Comparison of ENCODE assay signal across 9 cellular contexts in genomic region chr2:8676915-8677645, GRCh38. TPM values are rescaled to one million over a fixed set of nuclear protein-coding genes. Genes with fewer than 3 reads are reported as not detected.
DNase-seq lines count a peak whose midpoint lies in the region; ATAC-seq and TF ChIP-seq lines count a peak whose summit lies in the region.
"Had no signal": no experiment of that assay in that cellular context is flagged by ENCODE, and none has a peak within 500 bp of the region (broad histone marks: within the 10 kb centered on the region; RNA-seq: fewer than 3 reads in every experiment).

No MANE protein-coding gene starts in this region.

- H3K4me2 ChIP-seq in IMR-90 (ENCODE audit: low read depth, low read length), result peak overlapping the region; percentile 80

- no peak for ATAC-seq in IMR-90 (ENCODE audit: low read depth)
- ATAC-seq in central memory CD8-positive, alpha-beta T cell (replicated peaks; ENCODE audit: extremely low read depth, poor library complexity, severe bottlenecking), result no peak
- no peak for ATAC-seq in upper lobe of right lung

- H3K27ac Mint-ChIP-seq in central memory CD8-positive, alpha-beta T cell (ENCODE audit: low read depth), result no peak overlapping the region

- H3K36me3 ChIP-seq in BE2C, result no peaks in the 10 kb centered on the region
- no peaks in the 10 kb centered on the region for H3K36me3 ChIP-seq in IMR-90 (ENCODE audit: control insufficient read depth, insufficient read depth, low read length)
- H3K36me3 ChIP-seq in upper lobe of right lung, result no peaks in the 10 kb centered on the region
- H3K36me3 ChIP-seq: HAP-1 had no signal

- H3K56ac ChIP-seq in IMR-90 (ENCODE audit: extremely low read depth, insufficient read depth, low read length), result peak overlapping the region; percentile 79

- H3K27me3 ChIP-seq in BE2C (no peaks in the 10 kb centered on the region), IMR-90 (ENCODE audit: control insufficient read depth, insufficient read depth, low read length) (no peaks in the 10 kb centered on the region), upper lobe of right lung (no peaks in the 10 kb centered on the region)

- H3K9me3 ChIP-seq in BE2C, result no peaks in the 10 kb centered on the region
- peaks cover 4% of the 10 kb centered on the region for H3K9me3 ChIP-seq in IMR-90 (ENCODE audit: control insufficient read depth, insufficient read depth, low read length)
- H3K9me3 ChIP-seq in upper lobe of right lung, result peaks cover 3% of the 10 kb centered on the region

- peak overlapping the region; percentile 25 for H3K18ac ChIP-seq in IMR-90 (ENCODE audit: low read depth, low read length)

- peak overlapping the region; percentile 58 for H3K4me3 ChIP-seq in BE2C (ENCODE audit: low read depth, low read length)
- H3K4me3 ChIP-seq in IMR-90 (ENCODE audit: insufficient read depth, low read depth, low read length), result peak overlapping the region; percentile 7
- peak overlapping the region; percentile 63 for H3K4me3 ChIP-seq in upper lobe of right lung

- BruUV-seq in IMR-90 (replicated peaks; lab: Mats Ljungman, UMichigan), result no TSS peak

- H3K36me3 Mint-ChIP-seq in central memory CD8-positive, alpha-beta T cell (ENCODE audit: insufficient read depth), result peaks cover 26% of the 10 kb centered on the region

- no peaks in the 10 kb centered on the region for H3K27me3 Mint-ChIP-seq in central memory CD8-positive, alpha-beta T cell

- WGBS in IMR-90 (ENCODE audit: extremely low coverage in 2 of 2, insufficient read length in 1 of 2), 2 experiments, result no CpG with 5 or more reads among the region's 35 CpGs

- peak overlapping the region; percentile 83 for H4K91ac ChIP-seq in IMR-90 (ENCODE audit: insufficient read depth, low read depth, low read length)

- POLR2A ChIA-PET in IMR-90 (lab: Charles Lee; ENCODE audit: unreplicated experiment) (no interaction called here), RWPE1 (lab: Yijun Ruan, JAX; ENCODE audit: low non-redundant PET) (no interaction called here)

- H2BK120ac ChIP-seq in IMR-90 (ENCODE audit: low read depth, low read length), result peak overlapping the region; percentile 92

- dilution Hi-C loops in IMR-90 (cut with HindIII; ENCODE audit: low sequenced_read_pairs, unreplicated experiment), result no loop called here

- peak overlapping the region; percentile 59 for H3K14ac ChIP-seq in IMR-90 (replicated peaks; ENCODE audit: low read depth, low read length)

- intact Hi-C loops in IMR-90 (cut with micrococcal nuclease), result loop anchor here (2.0 kb wide), 1 partner anchor 134 kb away; no protein-coding TSS in a partner anchor
- intact Hi-C loops in upper lobe of right lung (cut with DNase I), result no loop called here

- H2AK9ac ChIP-seq in IMR-90 (replicated peaks; ENCODE audit: low read depth, low read length, poor library complexity), result peak overlapping the region; percentile 59

- peak overlapping the region; percentile 41; the same call in 1 of the 2 replicates for H3K23ac ChIP-seq in IMR-90 (ENCODE audit: low read depth, low read length)

- no peak for TF ChIP-seq POLR2A in IMR-90 (IDR thresholded peaks at IDR 0.05; ENCODE audit: low read depth, low read length)

- peaks cover 29% of the 10 kb centered on the region for H3K4me1 Mint-ChIP-seq in central memory CD8-positive, alpha-beta T cell

- peaks cover 2% of the 10 kb centered on the region; the same call in 1 of the 2 replicates for H4K20me1 ChIP-seq in IMR-90 (ENCODE audit: insufficient read depth, low read length)

- TF ChIP-seq CTCF in BE2C (IDR thresholded peaks at IDR 0.05; ENCODE audit: low read depth, low read length) (no peak), IMR-90 (conservative IDR thresholded peaks at IDR 0.05; ENCODE audit: low read depth, low read length) (no peak), upper lobe of right lung (IDR thresholded peaks at IDR 0.05) (no peak), GM10266 (IDR thresholded peaks at IDR 0.05; ENCODE audit: control insufficient read depth, insufficient read depth, low read depth, missing control alignments) (no peak), RWPE1 (conservative IDR thresholded peaks at IDR 0.05; ENCODE audit: low read depth) (no peak)

- DNase-seq in BE2C, result peak; percentile 34
- peak; percentile 9 for DNase-seq in IMR-90
- DNase-seq in central memory CD8-positive, alpha-beta T cell (ENCODE audit: low spot score in 2 of 2), result no peak
- DNase-seq in medulla oblongata (ENCODE audit: extremely low spot score), result peak; percentile 34
- DNase-seq in upper lobe of right lung, result no peak
- no peak for DNase-seq in cerebellar nuclear complex (lab: John Stamatoyannopoulos, UW)
- no peak for DNase-seq in GM10266 (ENCODE audit: extremely low spot score)
- no peak for DNase-seq in RWPE1 (ENCODE audit: low spot score)

- H3K4me1 ChIP-seq in BE2C (no peaks in the 10 kb centered on the region; the same call in none of the 2 replicates), IMR-90 (ENCODE audit: control insufficient read depth, insufficient read depth, low read length) (peaks cover 14% of the 10 kb centered on the region), upper lobe of right lung (peaks cover 37% of the 10 kb centered on the region)

- H2BK20ac ChIP-seq in IMR-90 (ENCODE audit: low read depth, low read length), result peak overlapping the region; percentile 45; the same call in 1 of the 2 replicates

- CTCF ChIA-PET in IMR-90 (lab: Yijun Ruan, JAX) (no interaction called here), RWPE1 (lab: Yijun Ruan, JAX) (interaction anchor here (0.6 kb wide), 1 partner anchor 927 kb away, joined by 3 read pairs; no protein-coding TSS in a partner anchor)

- peaks cover 13% of the 10 kb centered on the region for H3K9me3 Mint-ChIP-seq in central memory CD8-positive, alpha-beta T cell

- H2BK5ac ChIP-seq in IMR-90 (ENCODE audit: low read depth, low read length, poor library complexity, severe bottlenecking), result peak overlapping the region; percentile 55

- no peak for TF ChIP-seq RAD21 in IMR-90 (IDR thresholded peaks at IDR 0.05; ENCODE audit: low read length)

- in situ Hi-C loops in IMR-90 (cut with MboI; ENCODE audit: low sequenced_read_pairs), result loop anchor here (10.0 to 25.0 kb wide), 4 partner anchors 132 to 1565 kb away; no protein-coding TSS in a partner anchor

- peak overlapping the region; percentile 41; the same call in 2 of the 3 replicates for H2BK15ac ChIP-seq in IMR-90 (ENCODE audit: low read depth, low read length)

- peak overlapping the region; percentile 45 for H4K5ac ChIP-seq in IMR-90 (ENCODE audit: low read depth, low read length)

- H4K8ac ChIP-seq in IMR-90 (ENCODE audit: low read depth in 2 of 2, low read length in 2 of 2), result peak overlapping the region; percentile 44 to 70

- H3K4me3 Mint-ChIP-seq in central memory CD8-positive, alpha-beta T cell, result peak overlapping the region; percentile 98

- peak overlapping the region; percentile 74 for H3K4ac ChIP-seq in IMR-90 (ENCODE audit: low read depth, low read length)

- no peaks in the 10 kb centered on the region for H3K9me1 ChIP-seq in IMR-90 (ENCODE audit: insufficient read depth, low read length)

- H3K27ac ChIP-seq in IMR-90 (ENCODE audit: insufficient read depth, low read length), result peak overlapping the region; percentile 66
- peak overlapping the region; percentile 98 for H3K27ac ChIP-seq in upper lobe of right lung
- no peak overlapping the region for H3K27ac ChIP-seq in RWPE1

- no peak overlapping the region; the same call in 1 of the 2 replicates for H2AK5ac ChIP-seq in IMR-90 (ENCODE audit: low read depth, low read length)

- H3K9ac ChIP-seq in IMR-90 (ENCODE audit: low read depth, low read length), result peak overlapping the region; percentile 61

- H3K79me1 ChIP-seq in IMR-90 (ENCODE audit: low read depth in 1 of 2, low read length in 2 of 2), result peaks cover 0 to 6% of the 10 kb centered on the region in 2 experiments; a peak in 1 of 4 replicates

- H2AFZ ChIP-seq in IMR-90 (replicated peaks; ENCODE audit: low read length, poor library complexity), result peak overlapping the region; percentile 89

TF ChIP-seq in IMR-90, 13 proteins besides CTCF, POLR2A, EP300 and RAD21:
- TF ChIP-seq NFE2L2 (IDR thresholded peaks at IDR 0.05; ENCODE audit: low read depth, low read length), result no peak

RNA-seq across cellular contexts. Expression of gene ID2, which starts 4.8 kb away (rescaled TPM):
- 210 TPM for polyA plus RNA-seq in BE2C (2012; ENCODE audit: insufficient read depth, insufficient read length, low read depth)
- total RNA-seq in IMR-90 (2012; rRNA removed) (389 and 431 TPM in 2 replicates), upper lobe of right lung (99.5 TPM)
- polyA plus RNA-seq in IMR-90 (2012; rRNA removed), result 264 and 399 TPM in 2 replicates
- 1,308 and 1,433 TPM in 2 replicates for polyA plus RNA-seq in IMR-90 (2012; cell fraction: cytosol; rRNA removed)
- polyA plus RNA-seq in IMR-90 (2012; cell fraction: nucleus; rRNA removed; ENCODE audit: low replicate concordance), result 1,141 and 1,720 TPM in 2 replicates

Comparison
In these comparisons a context has a peak if more than half of its experiments do, and no peak if none do; other contexts are left out.
1. DNase-seq: peak in BE2C (single experiment), IMR-90 (single experiment) and medulla oblongata (single experiment); none in central memory CD8-positive, alpha-beta T cell (0 of 2), upper lobe of right lung (single experiment), cerebellar nuclear complex (0 of 2), GM10266 (single experiment) and RWPE1 (single experiment).
2. H3K4me3 ChIP-seq: peak in every context shown above with its lines; median percentile 63 in upper lobe of right lung; 58 in BE2C; 7 in IMR-90.